Comparison of ENCODE assay signal across 18 cellular contexts in genomic region chr12:106386836-106387555, GRCh38. TPM values are rescaled to one million over a fixed set of nuclear protein-coding genes. Genes with fewer than 3 reads are reported as not detected.
DNase-seq lines count a peak whose midpoint lies in the region; TF ChIP-seq lines count a peak whose summit lies in the region.
"Had no signal": no experiment of that assay in that cellular context is flagged by ENCODE, and none has a peak within 500 bp of the region (broad histone marks: within the 10 kb centered on the region; RNA-seq: fewer than 3 reads in every experiment).

No MANE protein-coding gene starts in this region.

- DNase-seq in AG08395 (ENCODE audit: low spot score), result peak; percentile 4
- DNase-seq in LHCN-M2 (ENCODE audit: low read depth), result peak; percentile 52
- peak; percentile 56 for DNase-seq in epithelial cell of esophagus (ENCODE audit: low read depth)
- peak; percentile 14 for DNase-seq in kidney tubule cell (ENCODE audit: low spot score)
- no peak for DNase-seq in activated CD8-positive, alpha-beta memory T cell treated with anti-CD3 and anti-CD28 coated beads for 24 hours
- no peak for DNase-seq in MG63
- no peak for DNase-seq in NCI-H1105 (lab: John Stamatoyannopoulos, UW)
- DNase-seq in activated naive CD8-positive, alpha-beta T cell treated with anti-CD3 and anti-CD28 coated beads for 36 hours, result no peak
- DNase-seq: effector CD8-positive, alpha-beta T cell; psoas muscle; WERI-Rb-1 had no signal

- H3K4me1 Mint-ChIP-seq in activated naive CD8-positive, alpha-beta T cell treated with anti-CD3 and anti-CD28 coated beads for 36 hours, result peaks cover 3% of the 10 kb centered on the region
- H3K4me1 Mint-ChIP-seq: activated T-helper 17 cell treated with anti-CD3 and anti-CD28 coated beads, Interleukin-2, amount 50 U/mL, for 72 hours had no signal

- no peaks in the 10 kb centered on the region for H3K27me3 Mint-ChIP-seq in activated naive CD8-positive, alpha-beta T cell treated with anti-CD3 and anti-CD28 coated beads for 36 hours
- H3K27me3 Mint-ChIP-seq: activated CD4-positive, alpha-beta T cell treated with anti-CD3 and anti-CD28 coated beads, Interleukin-2, amount 10 ng/mL, durations not matched to agents 24 days and 14 days; activated T-helper 17 cell treated with anti-CD3 and anti-CD28 coated beads, Interleukin-2, amount 50 U/mL, for 72 hours had no signal

- peaks cover 22% of the 10 kb centered on the region for H3K36me3 Mint-ChIP-seq in activated naive CD8-positive, alpha-beta T cell treated with anti-CD3 and anti-CD28 coated beads for 36 hours

- H3K36me3 ChIP-seq in MG63, result peaks cover 17% of the 10 kb centered on the region
- H3K36me3 ChIP-seq: WERI-Rb-1 had no signal

- H3K27ac Mint-ChIP-seq in activated naive CD8-positive, alpha-beta T cell treated with anti-CD3 and anti-CD28 coated beads for 36 hours, result no peak overlapping the region
- H3K27ac Mint-ChIP-seq: activated CD4-positive, alpha-beta T cell treated with anti-CD3 and anti-CD28 coated beads, Interleukin-2, amount 10 ng/mL, durations not matched to agents 24 days and 14 days; activated naive CD4-positive, alpha-beta T cell treated with anti-CD3 and anti-CD28 coated beads, Interleukin-2, amount 50 U/mL, for 72 hours; activated T-helper 17 cell treated with anti-CD3 and anti-CD28 coated beads, Interleukin-2, amount 50 U/mL, for 72 hours had no signal

- H3K4me3 ChIP-seq in epithelial cell of esophagus (ENCODE audit: low read length), result no peak overlapping the region
- H3K4me3 ChIP-seq in MG63, result no peak overlapping the region
- H3K4me3 ChIP-seq: body of pancreas, HAP-1, psoas muscle, skin epidermis had no signal

- H3K9me3 ChIP-seq in MG63, result no peaks in the 10 kb centered on the region
- H3K9me3 ChIP-seq: body of pancreas, HAP-1, psoas muscle had no signal

- H3K27me3 ChIP-seq in MG63, result no peaks in the 10 kb centered on the region
- H3K27me3 ChIP-seq: body of pancreas, neutrophil had no signal

- H3K9me3 Mint-ChIP-seq in activated naive CD8-positive, alpha-beta T cell treated with anti-CD3 and anti-CD28 coated beads for 36 hours, result no peaks in the 10 kb centered on the region
- H3K9me3 Mint-ChIP-seq: activated CD4-positive, alpha-beta T cell treated with anti-CD3 and anti-CD28 coated beads, Interleukin-2, amount 10 ng/mL, durations not matched to agents 24 days and 14 days; activated naive CD4-positive, alpha-beta T cell treated with anti-CD3 and anti-CD28 coated beads, Interleukin-2, amount 50 U/mL, for 72 hours; activated T-helper 17 cell treated with anti-CD3 and anti-CD28 coated beads, Interleukin-2, amount 50 U/mL, for 72 hours had no signal

- no peak for TF ChIP-seq CTCF in epithelial cell of esophagus (IDR thresholded peaks at IDR 0.05; ENCODE audit: insufficient read depth, low read depth, low read length, missing control alignments)

- no peak overlapping the region for H3K4me3 Mint-ChIP-seq in activated naive CD8-positive, alpha-beta T cell treated with anti-CD3 and anti-CD28 coated beads for 36 hours
- H3K4me3 Mint-ChIP-seq: activated CD4-positive, alpha-beta T cell treated with anti-CD3 and anti-CD28 coated beads, Interleukin-2, amount 10 ng/mL, durations not matched to agents 24 days and 14 days; activated T-helper 17 cell treated with anti-CD3 and anti-CD28 coated beads, Interleukin-2, amount 50 U/mL, for 72 hours had no signal

RNA-seq across cellular contexts. Expression of gene POLR3B, which starts 29.4 kb away (rescaled TPM):
- total RNA-seq in LHCN-M2 (2014; rRNA removed), result 10.6 and 13.3 TPM in 2 replicates
- polyA plus RNA-seq in LHCN-M2 (2012), result 5.0 TPM
- total RNA-seq in MG63 (2014; rRNA removed; shearing (Covaris generic); ENCODE audit: low replicate concordance), result 7.1 and 7.7 TPM in 2 replicates
- 10 to 100 TPM; 13.7 to 14.2 TPM for total RNA-seq in activated naive CD8-positive, alpha-beta T cell treated with anti-CD3 and anti-CD28 coated beads for 36 hours

Comparison
In these comparisons a context has a peak if more than half of its experiments do, and no peak if none do; other contexts are left out.
1. DNase-seq: peak in AG08395 (single experiment), LHCN-M2 (single experiment), epithelial cell of esophagus (single experiment) and kidney tubule cell (single experiment); none in activated CD8-positive, alpha-beta memory T cell treated with anti-CD3 and anti-CD28 coated beads for 24 hours (single experiment), MG63 (single experiment), NCI-H1105 (single experiment) and activated naive CD8-positive, alpha-beta T cell treated with anti-CD3 and anti-CD28 coated beads for 36 hours (single experiment).